8 cellular contexts compared by ENCODE assay signal in genomic region chr9:121122450-121123032, GRCh38. TPM values are rescaled to one million over a fixed set of nuclear protein-coding genes. Genes with fewer than 3 reads are reported as not detected.
A peak's percentile ranks its signal among the peaks of the same experiment; 100 is the strongest.
DNase-seq lines count a peak whose midpoint lies in the region; ATAC-seq and TF ChIP-seq lines count a peak whose summit lies in the region.

No MANE protein-coding gene starts in this region.

- no peak for TF ChIP-seq POLR2A in tibial nerve (IDR thresholded peaks at IDR 0.05)

- peak overlapping the region; percentile 89 for H3K4me3 Mint-ChIP-seq in activated naive CD4-positive, alpha-beta T cell treated with anti-CD3 and anti-CD28 coated beads, Interleukin-2, amount 50 U/mL, for 24 hours
- H3K4me3 Mint-ChIP-seq in activated T-cell treated with anti-CD3 and anti-CD28 coated beads, Interleukin-2, amount 50 U/mL, for 72 hours: peak overlapping the region; percentile 75 to 95

- TF ChIP-seq CTCF in liver (IDR thresholded peaks at IDR 0.05; ENCODE audit: low read depth, low read length, missing input control) (no peak), tibial nerve (IDR thresholded peaks at IDR 0.05) (no peak)

- H3K9ac ChIP-seq in liver (ENCODE audit: low read depth in 1 of 2, low read length in 2 of 2): peak overlapping the region; percentile 47 to 71

- H3K4me3 ChIP-seq in liver (ENCODE audit: low read depth in 1 of 3, low read length in 3 of 3) (peak overlapping the region; percentile 32 to 62 (median 46)), tibial nerve (peak overlapping the region in 3 of 4 donors; percentile 21 to 49 (median 48))

- H3K36me3 ChIP-seq in liver (ENCODE audit: control insufficient read depth in 4 of 4, insufficient read depth in 3 of 4, low read depth in 1 of 4, low read length in 3 of 4) (peaks cover 0 to 3% (median 1%) of the 10 kb centered on the region in 4 donors), tibial nerve (peaks cover 0 to 40% (median 0%) of the 10 kb centered on the region in 3 donors)

- H3K4me1 ChIP-seq in liver (ENCODE audit: control insufficient read depth in 4 of 4, insufficient read depth in 4 of 4, low read length in 3 of 4) (peaks cover 0 to 21% (median 7%) of the 10 kb centered on the region in 4 donors), tibial nerve (peaks cover 0 to 23% (median 9%) of the 10 kb centered on the region in 4 donors)

- H3K9me3 ChIP-seq in liver (ENCODE audit: control insufficient read depth in 4 of 4, low read length in 3 of 4): no peaks in the 10 kb centered on the region
- H3K9me3 ChIP-seq in tibial nerve: no peaks in the 10 kb centered on the region

- no peaks in the 10 kb centered on the region for H3K27me3 Mint-ChIP-seq in activated naive CD4-positive, alpha-beta T cell treated with anti-CD3 and anti-CD28 coated beads, Interleukin-2, amount 50 U/mL, for 24 hours
- no peaks in the 10 kb centered on the region for H3K27me3 Mint-ChIP-seq in activated T-cell treated with anti-CD3 and anti-CD28 coated beads, Interleukin-2, amount 50 U/mL, for 72 hours (ENCODE audit: low read depth)

- no peak for TF ChIP-seq EP300 in tibial nerve (IDR thresholded peaks at IDR 0.05)

- no peaks in the 10 kb centered on the region for H3K9me3 Mint-ChIP-seq in activated naive CD4-positive, alpha-beta T cell treated with anti-CD3 and anti-CD28 coated beads, Interleukin-2, amount 50 U/mL, for 24 hours
- H3K9me3 Mint-ChIP-seq in activated T-cell treated with anti-CD3 and anti-CD28 coated beads, Interleukin-2, amount 50 U/mL, for 72 hours: no peaks in the 10 kb centered on the region

- peak overlapping the region; percentile 41 to 62 for H3K27ac ChIP-seq in liver (ENCODE audit: low read depth in 1 of 2, low read length in 2 of 2)
- H3K27ac ChIP-seq in tibial nerve: peak overlapping the region in 3 of 4 donors; percentile 12 to 81 (median 71)

- WGBS in liver: 82% methylated on average over 4 of the region's 4 CpGs
- WGBS in tibial nerve, 2 donors: 48 to 53% methylated on average over 4 of the region's 4 CpGs

- DNase-seq in activated naive CD4-positive, alpha-beta T cell treated with anti-CD3 and anti-CD28 coated beads, Interleukin-2, amount 50 U/mL, for 16 hours: no peak
- peak; percentile 18 to 19 for DNase-seq in activated T-cell treated with anti-CD3 and anti-CD28 coated beads, Interleukin-2, amount 50 U/mL, for 72 hours
- DNase-seq in tibial nerve (ENCODE audit: low spot score in 2 of 2): no peak
- no peak for DNase-seq in AML-193 (lab: John Stamatoyannopoulos, UW)

- H3K27me3 ChIP-seq in liver (ENCODE audit: control insufficient read depth in 4 of 4, insufficient read depth in 4 of 4, low read length in 3 of 4) (no peaks in the 10 kb centered on the region), tibial nerve (no peaks in the 10 kb centered on the region)

- no peak for ATAC-seq in activated T-cell treated with anti-CD3 and anti-CD28 coated beads, Interleukin-2, amount 50 U/mL, for 72 hours (replicated peaks in 1 of 2)
- ATAC-seq in HG03571 (IDR thresholded peaks at IDR 0.05; ENCODE audit: unreplicated experiment) (no peak), GM18519 (IDR thresholded peaks at IDR 0.05; ENCODE audit: low FRiP score, unreplicated experiment) (no peak)

- H3K27ac Mint-ChIP-seq in activated naive CD4-positive, alpha-beta T cell treated with anti-CD3 and anti-CD28 coated beads, Interleukin-2, amount 50 U/mL, for 24 hours: peak overlapping the region; percentile 92
- H3K27ac Mint-ChIP-seq in activated T-cell treated with anti-CD3 and anti-CD28 coated beads, Interleukin-2, amount 50 U/mL, for 72 hours: peak overlapping the region; percentile 95

- H3K36me3 Mint-ChIP-seq in activated naive CD4-positive, alpha-beta T cell treated with anti-CD3 and anti-CD28 coated beads, Interleukin-2, amount 50 U/mL, for 24 hours: peaks cover 23% of the 10 kb centered on the region
- H3K36me3 Mint-ChIP-seq in activated T-cell treated with anti-CD3 and anti-CD28 coated beads, Interleukin-2, amount 50 U/mL, for 72 hours (ENCODE audit: insufficient read depth in 2 of 2): peaks cover 0 to 19% of the 10 kb centered on the region in 2 donors

- H3K4me1 Mint-ChIP-seq in activated naive CD4-positive, alpha-beta T cell treated with anti-CD3 and anti-CD28 coated beads, Interleukin-2, amount 50 U/mL, for 24 hours: peaks cover 71% of the 10 kb centered on the region
- peaks cover 51% of the 10 kb centered on the region for H3K4me1 Mint-ChIP-seq in activated T-cell treated with anti-CD3 and anti-CD28 coated beads, Interleukin-2, amount 50 U/mL, for 72 hours (ENCODE audit: low read depth)

- TF ChIP-seq RAD21 in liver (IDR thresholded peaks at IDR 0.05): no peak

TF ChIP-seq in liver, 16 proteins besides CTCF, POLR2A, EP300 and RAD21:
- no peak for TF ChIP-seq MAX (IDR thresholded peaks at IDR 0.05)
- TF ChIP-seq FOXA2 (IDR thresholded peaks at IDR 0.05): no peak
- no peak for TF ChIP-seq HNF4G (IDR thresholded peaks at IDR 0.05)
- no peak for TF ChIP-seq TAF1 (conservative IDR thresholded peaks at IDR 0.05)
- TF ChIP-seq, protein P1, sequence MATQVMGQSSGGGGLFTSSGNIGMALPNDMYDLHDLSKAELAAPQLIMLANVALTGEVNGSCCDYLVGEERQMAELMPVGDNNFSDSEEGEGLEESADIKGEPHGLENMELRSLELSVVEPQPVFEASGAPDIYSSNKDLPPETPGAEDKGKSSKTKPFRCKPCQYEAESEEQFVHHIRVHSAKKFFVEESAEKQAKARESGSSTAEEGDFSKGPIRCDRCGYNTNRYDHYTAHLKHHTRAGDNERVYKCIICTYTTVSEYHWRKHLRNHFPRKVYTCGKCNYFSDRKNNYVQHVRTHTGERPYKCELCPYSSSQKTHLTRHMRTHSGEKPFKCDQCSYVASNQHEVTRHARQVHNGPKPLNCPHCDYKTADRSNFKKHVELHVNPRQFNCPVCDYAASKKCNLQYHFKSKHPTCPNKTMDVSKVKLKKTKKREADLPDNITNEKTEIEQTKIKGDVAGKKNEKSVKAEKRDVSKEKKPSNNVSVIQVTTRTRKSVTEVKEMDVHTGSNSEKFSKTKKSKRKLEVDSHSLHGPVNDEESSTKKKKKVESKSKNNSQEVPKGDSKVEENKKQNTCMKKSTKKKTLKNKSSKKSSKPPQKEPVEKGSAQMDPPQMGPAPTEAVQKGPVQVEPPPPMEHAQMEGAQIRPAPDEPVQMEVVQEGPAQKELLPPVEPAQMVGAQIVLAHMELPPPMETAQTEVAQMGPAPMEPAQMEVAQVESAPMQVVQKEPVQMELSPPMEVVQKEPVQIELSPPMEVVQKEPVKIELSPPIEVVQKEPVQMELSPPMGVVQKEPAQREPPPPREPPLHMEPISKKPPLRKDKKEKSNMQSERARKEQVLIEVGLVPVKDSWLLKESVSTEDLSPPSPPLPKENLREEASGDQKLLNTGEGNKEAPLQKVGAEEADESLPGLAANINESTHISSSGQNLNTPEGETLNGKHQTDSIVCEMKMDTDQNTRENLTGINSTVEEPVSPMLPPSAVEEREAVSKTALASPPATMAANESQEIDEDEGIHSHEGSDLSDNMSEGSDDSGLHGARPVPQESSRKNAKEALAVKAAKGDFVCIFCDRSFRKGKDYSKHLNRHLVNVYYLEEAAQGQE (IDR thresholded peaks at IDR 0.05): no peak
- no peak for TF ChIP-seq RXRA (IDR thresholded peaks at IDR 0.05)
- no peak for TF ChIP-seq ZBTB33 (IDR thresholded peaks at IDR 0.05)
- TF ChIP-seq GABPA (IDR thresholded peaks at IDR 0.05 in 1 of 2, conservative IDR thresholded peaks at IDR 0.05 in 1 of 2): no peak
- no peak for TF ChIP-seq EGR1 (IDR thresholded peaks at IDR 0.05; ENCODE audit: low read depth in 2 of 2)
- no peak for TF ChIP-seq HNF4A (conservative IDR thresholded peaks at IDR 0.05)
- TF ChIP-seq ATF3 (IDR thresholded peaks at IDR 0.05): no peak
- no peak for TF ChIP-seq YY1 (IDR thresholded peaks at IDR 0.05)
- no peak for TF ChIP-seq FOXA1 (IDR thresholded peaks at IDR 0.05)

RNA-seq across cellular contexts. Expression of gene CNTRL, which starts 47.8 kb away (rescaled TPM):
- total RNA-seq in activated T-cell treated with anti-CD3 and anti-CD28 coated beads, Interleukin-2, amount 50 U/mL, for 72 hours: 10 to 100 TPM; 81.0 to 81.2 TPM
- total RNA-seq in liver: 1 to 10 TPM; 6.3 to 8.7 TPM
- 1 to 10 TPM; 1.6 to 2.5 TPM for polyA plus RNA-seq in liver
- 10 to 100 TPM; 23.4 to 32.7 (median 31.0) TPM for total RNA-seq in tibial nerve

Comparison
In these comparisons a context has a peak if more than half of its experiments do, and no peak if none do; other contexts are left out.
1. DNase-seq: peak in activated T-cell treated with anti-CD3 and anti-CD28 coated beads, Interleukin-2, amount 50 U/mL, for 72 hours (2 of 2); none in activated naive CD4-positive, alpha-beta T cell treated with anti-CD3 and anti-CD28 coated beads, Interleukin-2, amount 50 U/mL, for 16 hours (single experiment), tibial nerve (0 of 2) and AML-193 (0 of 2).